24 cellular contexts compared by ENCODE assay signal in the genomic region with DNA sequence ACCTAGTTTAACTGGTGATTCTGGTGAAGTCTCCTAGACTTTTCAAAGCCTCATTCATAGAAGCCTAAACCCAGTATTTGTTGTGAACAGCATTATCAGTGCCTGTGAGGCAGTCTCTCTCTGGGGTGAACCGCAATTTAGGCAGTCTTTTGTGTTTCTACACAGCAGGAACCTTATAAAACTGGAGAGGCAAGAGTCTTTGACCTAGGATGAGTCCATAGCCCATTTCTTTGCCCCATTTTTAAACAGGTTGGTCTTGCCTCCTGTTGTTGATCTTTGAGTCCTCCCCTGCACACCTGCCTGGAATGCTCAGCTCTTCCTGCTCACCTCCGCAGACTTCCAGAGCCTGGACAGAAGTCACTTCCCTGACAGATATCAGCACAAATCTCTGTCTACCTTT.
"Had no signal": no experiment of that assay in that cellular context is flagged by ENCODE, and none has a peak within 500 bp of the region (broad histone marks: within the 10 kb centered on the region; RNA-seq: fewer than 3 reads in every experiment).

No MANE protein-coding gene starts in this region.

- H3K27ac ChIP-seq: ascending aorta, cardiac muscle cell had no signal

- DNase-seq: activated CD4-positive, alpha-beta T cell treated with anti-CD3 and anti-CD28 coated beads, Interleukin-2, amount 10 ng/mL, durations not matched to agents 24 days and 14 days; activated CD4-positive, alpha-beta T cell treated with anti-CD3 and anti-CD28 coated beads, Interleukin-2, amount 50 U/mL, for 4 hours; activated CD8-positive, alpha-beta T cell treated with anti-CD3 and anti-CD28 coated beads for 36 hours; activated effector memory CD4-positive, alpha-beta T cell treated with anti-CD3 and anti-CD28 coated beads, Interleukin-2, amount 50 U/mL, for 16 hours; activated naive CD4-positive, alpha-beta T cell treated with Interleukin-2 at 50 U/mL for 16 hours; activated naive CD8-positive, alpha-beta T cell treated with anti-CD3 and anti-CD28 coated beads, Interleukin-2, amount 10 ng/mL, durations not matched to agents 7 days and 5 days; activated T-cell treated with anti-CD3 and anti-CD28 coated beads, Interleukin-2, amount 50 U/mL, for 1 hour; activated T-cell treated with anti-CD3 and anti-CD28 coated beads, Interleukin-2, amount 50 U/mL, for 72 hours; amygdala; Karpas-422; NCI-H1105; NCI-H1417 treated with DMSO at 0.1 percent for 48 hours; NCI-H1694 treated with DMSO at 0.1 percent for 48 hours; NCI-H2029; NCI-H345; NCI-H524 treated with DMSO at 0.1 percent for 48 hours; NK-92 treated with Interleukin-12 subunit alpha and Interleukin-12 subunit beta, amount 100 ng/mL, for 24 hours; Right ventricle myocardium superior had no signal

- H3K27me3 ChIP-seq: ascending aorta, cardiac muscle cell had no signal

- H3K9me3 ChIP-seq: ascending aorta had no signal

- H3K4me3 Mint-ChIP-seq: activated CD4-positive, alpha-beta T cell treated with anti-CD3 and anti-CD28 coated beads, Interleukin-2, amount 10 ng/mL, durations not matched to agents 24 days and 14 days; activated CD8-positive, alpha-beta T cell treated with anti-CD3 and anti-CD28 coated beads for 36 hours; activated naive CD4-positive, alpha-beta T cell treated with anti-CD3 and anti-CD28 coated beads, Interleukin-2, amount 50 U/mL, for 24 hours; activated naive CD8-positive, alpha-beta T cell treated with anti-CD3 and anti-CD28 coated beads, Interleukin-2, amount 10 ng/mL, durations not matched to agents 7 days and 5 days; activated T-cell treated with anti-CD3 and anti-CD28 coated beads, Interleukin-2, amount 50 U/mL, for 72 hours; activated T-helper 17 cell treated with anti-CD3 and anti-CD28 coated beads, Interleukin-2, amount 50 U/mL, for 72 hours; central memory CD8-positive, alpha-beta T cell had no signal

- H3K36me3 Mint-ChIP-seq: activated naive CD4-positive, alpha-beta T cell treated with anti-CD3 and anti-CD28 coated beads, Interleukin-2, amount 50 U/mL, for 24 hours; activated naive CD8-positive, alpha-beta T cell treated with anti-CD3 and anti-CD28 coated beads, Interleukin-2, amount 10 ng/mL, durations not matched to agents 7 days and 5 days had no signal

- H3K4me3 ChIP-seq: ascending aorta, cardiac muscle cell, K562 had no signal

- H3K27ac Mint-ChIP-seq: activated CD4-positive, alpha-beta T cell treated with anti-CD3 and anti-CD28 coated beads, Interleukin-2, amount 10 ng/mL, durations not matched to agents 24 days and 14 days; activated CD8-positive, alpha-beta T cell treated with anti-CD3 and anti-CD28 coated beads for 36 hours; activated naive CD4-positive, alpha-beta T cell treated with anti-CD3 and anti-CD28 coated beads, Interleukin-2, amount 50 U/mL, for 24 hours; activated naive CD8-positive, alpha-beta T cell treated with anti-CD3 and anti-CD28 coated beads, Interleukin-2, amount 10 ng/mL, durations not matched to agents 7 days and 5 days; activated T-cell treated with anti-CD3 and anti-CD28 coated beads, Interleukin-2, amount 50 U/mL, for 72 hours; activated T-helper 17 cell treated with anti-CD3 and anti-CD28 coated beads, Interleukin-2, amount 50 U/mL, for 72 hours had no signal

- H3K9me3 Mint-ChIP-seq: activated CD8-positive, alpha-beta T cell treated with anti-CD3 and anti-CD28 coated beads for 36 hours; activated naive CD4-positive, alpha-beta T cell treated with anti-CD3 and anti-CD28 coated beads, Interleukin-2, amount 50 U/mL, for 24 hours; activated naive CD8-positive, alpha-beta T cell treated with anti-CD3 and anti-CD28 coated beads, Interleukin-2, amount 10 ng/mL, durations not matched to agents 7 days and 5 days; activated T-cell treated with anti-CD3 and anti-CD28 coated beads, Interleukin-2, amount 50 U/mL, for 72 hours; activated T-helper 17 cell treated with anti-CD3 and anti-CD28 coated beads, Interleukin-2, amount 50 U/mL, for 72 hours; central memory CD8-positive, alpha-beta T cell had no signal

- H3K4me1 Mint-ChIP-seq: activated CD4-positive, alpha-beta T cell treated with anti-CD3 and anti-CD28 coated beads, Interleukin-2, amount 10 ng/mL, durations not matched to agents 24 days and 14 days; activated naive CD4-positive, alpha-beta T cell treated with anti-CD3 and anti-CD28 coated beads, Interleukin-2, amount 50 U/mL, for 24 hours; activated naive CD8-positive, alpha-beta T cell treated with anti-CD3 and anti-CD28 coated beads, Interleukin-2, amount 10 ng/mL, durations not matched to agents 7 days and 5 days; activated T-helper 17 cell treated with anti-CD3 and anti-CD28 coated beads, Interleukin-2, amount 50 U/mL, for 72 hours; central memory CD8-positive, alpha-beta T cell had no signal

- H3K36me3 ChIP-seq: ascending aorta, cardiac muscle cell had no signal
